ENCODE assay signal across 8 cellular contexts in genomic region chr19:8361921-8362793, GRCh38. TPM values are rescaled to one million over a fixed set of nuclear protein-coding genes. Genes with fewer than 3 reads are reported as not detected.
DNase-seq lines count a peak whose midpoint lies in the region; ATAC-seq and TF ChIP-seq lines count a peak whose summit lies in the region.

No MANE protein-coding gene starts in this region.

- no peaks in the 10 kb centered on the region for H4K20me1 ChIP-seq in OCI-LY7 (ENCODE audit: insufficient read depth, low read length)

- H3K4me1 Mint-ChIP-seq in activated naive CD8-positive, alpha-beta T cell (ENCODE audit: low read depth) = peaks cover 10% of the 10 kb centered on the region

- no peaks in the 10 kb centered on the region for H3K9me3 Mint-ChIP-seq in activated naive CD8-positive, alpha-beta T cell (ENCODE audit: low read depth)

- H3K4me1 ChIP-seq in OCI-LY7 (ENCODE audit: insufficient read depth, low read length, poor library complexity, severe bottlenecking) = no peaks in the 10 kb centered on the region

- H3K36me3 Mint-ChIP-seq in activated naive CD8-positive, alpha-beta T cell = no peaks in the 10 kb centered on the region

- no peak overlapping the region for H3K27ac ChIP-seq in OCI-LY7 (ENCODE audit: low read depth, low read length, poor library complexity, severe bottlenecking)

- BruUV-seq in OCI-LY7 (replicated peaks; lab: Mats Ljungman, UMichigan) = no TSS peak

- no peak overlapping the region for H3K27ac Mint-ChIP-seq in activated naive CD8-positive, alpha-beta T cell

- peaks cover 14% of the 10 kb centered on the region for H3K27me3 Mint-ChIP-seq in activated naive CD8-positive, alpha-beta T cell

- H3K9me3 ChIP-seq in OCI-LY7 (ENCODE audit: low read length) = no peaks in the 10 kb centered on the region

- no peak overlapping the region for H3K4me3 ChIP-seq in OCI-LY7 (ENCODE audit: low read depth, low read length, poor library complexity, severe bottlenecking)

- H3K36me3 ChIP-seq in OCI-LY7 (ENCODE audit: insufficient read depth, low read length) = no peaks in the 10 kb centered on the region

- no peak overlapping the region for H3K4me2 ChIP-seq in OCI-LY7 (ENCODE audit: low read length)

- intact Hi-C loops in Right ventricle myocardium superior (cut with DNase I) = no loop called here
- intact Hi-C loops in OCI-LY7 (cut with micrococcal nuclease; ENCODE audit: unreplicated experiment) = no loop called here

- H3K4me3 Mint-ChIP-seq in activated naive CD8-positive, alpha-beta T cell = peak overlapping the region; percentile 51

- POLR2A ChIA-PET in OCI-LY7 (lab: Charles Lee) = no interaction called here

- ATAC-seq in Right ventricle myocardium superior (ENCODE audit: poor library complexity) (peak; percentile 72), HG03442 (IDR thresholded peaks at IDR 0.05; ENCODE audit: unreplicated experiment) (no peak)

- TF ChIP-seq CTCF in OCI-LY7 (conservative IDR thresholded peaks at IDR 0.05; ENCODE audit: low read length) = no peak

- H3K79me2 ChIP-seq in OCI-LY7 (ENCODE audit: insufficient read depth, low read depth, low read length) = no peaks in the 10 kb centered on the region

- DNase-seq in DMS 273 treated with DMSO at 0.1 percent for 48 hours (lab: John Stamatoyannopoulos, UW) (peak; percentile 83), NCI-H1092 treated with DMSO at 0.1 percent for 48 hours (lab: John Stamatoyannopoulos, UW) (peak; percentile 70), Right ventricle myocardium superior (peak; percentile 96), pulmonary artery endothelial cell (ENCODE audit: low read depth, low spot score) (peak; percentile 98), NAMALWA (ENCODE audit: low spot score) (no peak), OCI-LY7 (ENCODE audit: low spot score) (no peak)

- H2AFZ ChIP-seq in OCI-LY7 (ENCODE audit: low read length) = no peak overlapping the region

- CTCF ChIA-PET in OCI-LY7 (lab: Charles Lee; ENCODE audit: unreplicated experiment) = no interaction called here

- no peaks in the 10 kb centered on the region for H3K9me2 ChIP-seq in OCI-LY7 (ENCODE audit: insufficient read depth, low read length)

RNA-seq across cellular contexts. Expression of gene ANGPTL4, which starts 1.8 kb away (rescaled TPM):
- total RNA-seq in Right ventricle myocardium superior = 13.9 TPM
- 4.3 and 13.2 TPM in 2 replicates for total RNA-seq in pulmonary artery endothelial cell
- total RNA-seq in OCI-LY7 (2014; rRNA removed; shearing (Covaris generic)) = not detected in 2 replicates
- not detected in 2 replicates for total RNA-seq in OCI-LY7 (2022)

RNA-seq across cellular contexts. Expression of gene KANK3, which starts 19.1 kb away (rescaled TPM):
- total RNA-seq in Right ventricle myocardium superior (21.8 TPM), pulmonary artery endothelial cell (12.1 and 18.4 TPM in 2 replicates), OCI-LY7 (2022) (0.11 and 0.57 TPM in 2 replicates)
- 0.22 TPM in 1 of 2 replicates, not detected in the other for total RNA-seq in OCI-LY7 (2014; rRNA removed; shearing (Covaris generic))

RNA-seq across cellular contexts. Expression of gene RAB11B, which starts 28.0 kb away (rescaled TPM):
- total RNA-seq in Right ventricle myocardium superior (136 TPM), pulmonary artery endothelial cell (38.4 and 51.9 TPM in 2 replicates), OCI-LY7 (2022) (84.9 and 96.8 TPM in 2 replicates)
- 24.5 and 28.1 TPM in 2 replicates for total RNA-seq in OCI-LY7 (2014; rRNA removed; shearing (Covaris generic))

RNA-seq across cellular contexts. Expression of gene RPS28, which starts 40.9 kb away (rescaled TPM):
- total RNA-seq in Right ventricle myocardium superior (1,119 TPM), pulmonary artery endothelial cell (273 and 792 TPM in 2 replicates), OCI-LY7 (2022) (2,187 and 2,253 TPM in 2 replicates)
- total RNA-seq in OCI-LY7 (2014; rRNA removed; shearing (Covaris generic)) = 1,636 and 2,574 TPM in 2 replicates

RNA-seq across cellular contexts. Expression of gene NDUFA7, which starts 41.0 kb away (rescaled TPM):
- 127 TPM for total RNA-seq in Right ventricle myocardium superior
- total RNA-seq in pulmonary artery endothelial cell = 24.3 and 46.7 TPM in 2 replicates
- 59.2 and 93.0 TPM in 2 replicates for total RNA-seq in OCI-LY7 (2014; rRNA removed; shearing (Covaris generic))
- total RNA-seq in OCI-LY7 (2022) = 103 and 106 TPM in 2 replicates

Comparison
In these comparisons a context has a peak if more than half of its experiments do, and no peak if none do; other contexts are left out.
1. DNase-seq: peak in DMS 273 treated with DMSO at 0.1 percent for 48 hours (single experiment), NCI-H1092 treated with DMSO at 0.1 percent for 48 hours (single experiment), Right ventricle myocardium superior (single experiment) and pulmonary artery endothelial cell (single experiment); none in NAMALWA (single experiment) and OCI-LY7 (single experiment).